Comparison of ENCODE assay signal across 1 cellular context in genomic region chr13:46495647-46496046, GRCh38.
TF ChIP-seq lines count a peak whose summit lies in the region.

No MANE protein-coding gene starts in this region.

TF ChIP-seq in HepG2, 621 proteins besides CTCF, POLR2A, EP300 and RAD21 (continued from another document):
- TF ChIP-seq ZNF407 (CRISPR knock-in tag; IDR thresholded peaks at IDR 0.05; ENCODE audit: not compliant biosample characterization) (no peak), REXO4 (CRISPR knock-in tag; IDR thresholded peaks at IDR 0.05; ENCODE audit: borderline replicate concordance) (no peak), NFKB2 (CRISPR knock-in tag; IDR thresholded peaks at IDR 0.05; ENCODE audit: borderline replicate concordance) (no peak), ZNF30 (CRISPR knock-in tag; IDR thresholded peaks at IDR 0.05) (no peak), ZFP62 (CRISPR knock-in tag; IDR thresholded peaks at IDR 0.05) (no peak), ZBTB1 (CRISPR knock-in tag; IDR thresholded peaks at IDR 0.05; ENCODE audit: borderline replicate concordance) (no peak), BRCA1 (CRISPR knock-in tag; IDR thresholded peaks at IDR 0.05) (no peak), SSRP1 (CRISPR knock-in tag; IDR thresholded peaks at IDR 0.05) (no peak), TOPORS (CRISPR knock-in tag; IDR thresholded peaks at IDR 0.05) (no peak), KAT8 (CRISPR knock-in tag; IDR thresholded peaks at IDR 0.05) (no peak)
